ENCODE assay signal across 8 cellular contexts in genomic region chr9:128684325-128685021, GRCh38. TPM values are rescaled to one million over a fixed set of nuclear protein-coding genes. Genes with fewer than 3 reads are reported as not detected.
A peak's percentile ranks its signal among the peaks of the same experiment; 100 is the strongest.
DNase-seq lines count a peak whose midpoint lies in the region; ATAC-seq, FAIRE-seq and TF ChIP-seq lines count a peak whose summit lies in the region.

No MANE protein-coding gene starts in this region.

- no peaks in the 10 kb centered on the region for H3K9me3 Mint-ChIP-seq in CD8-positive, alpha-beta memory T cell

- no peaks in the 10 kb centered on the region for H3K27me3 ChIP-seq in CD8-positive, alpha-beta memory T cell (ENCODE audit: insufficient read depth, low read length, poor library complexity, severe bottlenecking)

- H3K36me3 ChIP-seq in CD8-positive, alpha-beta memory T cell (ENCODE audit: insufficient read depth, low read length), result no peaks in the 10 kb centered on the region
- H3K36me3 ChIP-seq in kidney (ENCODE audit: control insufficient read depth in 1 of 2, insufficient read depth in 2 of 2, low read length in 2 of 2), result no peaks in the 10 kb centered on the region

- H3K4me1 ChIP-seq in CD8-positive, alpha-beta memory T cell (ENCODE audit: insufficient read depth, low read length), result peaks cover 52% of the 10 kb centered on the region
- H3K4me1 ChIP-seq in kidney (ENCODE audit: control insufficient read depth in 1 of 2, insufficient read depth in 1 of 2, low read depth in 1 of 2, low read length in 2 of 2), result peaks cover 13 to 28% of the 10 kb centered on the region in 2 donors

- peaks cover 0 to 9% (median 0%) of the 10 kb centered on the region in 3 donors for H3K36me3 Mint-ChIP-seq in CD8-positive, alpha-beta memory T cell

- peak overlapping the region; percentile 93 to 99 (median 96) for H3K27ac Mint-ChIP-seq in CD8-positive, alpha-beta memory T cell

- H3K9me3 ChIP-seq in CD8-positive, alpha-beta memory T cell (ENCODE audit: low read length), result no peaks in the 10 kb centered on the region
- H3K9me3 ChIP-seq in kidney (ENCODE audit: control insufficient read depth in 1 of 2, low read length in 2 of 2), result no peaks in the 10 kb centered on the region

- H3K4me3 ChIP-seq in CD8-positive, alpha-beta memory T cell (ENCODE audit: low read length), result peak overlapping the region; percentile 81
- H3K4me3 ChIP-seq in NB4 (ENCODE audit: low read depth, low read length) (peak overlapping the region; percentile 92), WI38 (ENCODE audit: low read depth, low read length) (peak overlapping the region; percentile 63), cardiac fibroblast (replicated peaks in 1 of 2; ENCODE audit: low read depth in 2 of 2, low read length in 2 of 2) (peak overlapping the region; percentile 58 to 69), kidney (ENCODE audit: low read length in 2 of 2) (peak overlapping the region; percentile 78 to 85)

- H3K4me1 Mint-ChIP-seq in CD8-positive, alpha-beta memory T cell, result peaks cover 42 to 60% (median 53%) of the 10 kb centered on the region in 3 donors

- TF ChIP-seq CTCF in NB4 (IDR thresholded peaks at IDR 0.05; ENCODE audit: low read depth, low read length), result no peak
- TF ChIP-seq CTCF in WI38 (IDR thresholded peaks at IDR 0.05; ENCODE audit: low read depth, low read length), result no peak
- no peak for TF ChIP-seq CTCF in cardiac fibroblast (IDR thresholded peaks at IDR 0.05; ENCODE audit: low read depth, low read length)
- no peak for TF ChIP-seq CTCF in kidney (IDR thresholded peaks at IDR 0.05; ENCODE audit: borderline replicate concordance, extremely low read depth, insufficient read depth)

- H3K4me3 Mint-ChIP-seq in CD8-positive, alpha-beta memory T cell, result peak overlapping the region; percentile 92 to 98 (median 95)

- TF ChIP-seq POLR2A in NB4 (IDR thresholded peaks at IDR 0.05; ENCODE audit: extremely low read depth, insufficient read length), result peak; percentile 91

- DNase-seq in CD8-positive, alpha-beta memory T cell, result peak; percentile 65 to 82 (median 69)
- DNase-seq in NB4 (ENCODE audit: low read depth), result peak; percentile 86
- peak; percentile 77 to 78 for DNase-seq in cardiac fibroblast (ENCODE audit: low read depth in 2 of 2)
- DNase-seq in kidney, result peak; percentile 95
- peak; percentile 55 to 61 for DNase-seq in stimulated activated CD4-positive, alpha-beta T cell treated with anti-CD3 and anti-CD28 coated beads, Interleukin-1b, Interleukin-23, amount 100 ng/mL, for 4 hours (ENCODE audit: low read depth in 2 of 2)

- H3K27ac ChIP-seq in CD8-positive, alpha-beta memory T cell (ENCODE audit: low read depth, low read length), result peak overlapping the region; percentile 8
- peak overlapping the region; percentile 94 to 95 for H3K27ac ChIP-seq in kidney (ENCODE audit: low read depth in 2 of 2, low read length in 2 of 2)

- ATAC-seq in GM21529 (IDR thresholded peaks at IDR 0.05; ENCODE audit: unreplicated experiment) (peak; percentile 37), HG03025 (IDR thresholded peaks at IDR 0.05; ENCODE audit: low FRiP score, unreplicated experiment) (no peak)

- FAIRE-seq in kidney (lab: Jason Lieb, UNC), result no peak

- CTCF ChIA-PET in CD8-positive, alpha-beta memory T cell (lab: Charles Lee), result interaction anchor here (0.8 to 1.3 kb wide), 5 partner anchors 8 to 38 kb away, joined by 3 to 6 read pairs (median 3); partner anchors contain the start of gene PKN3

- H3K27me3 Mint-ChIP-seq in CD8-positive, alpha-beta memory T cell, result no peaks in the 10 kb centered on the region

- peak overlapping the region; percentile 62 to 96 for H3K9ac ChIP-seq in kidney (ENCODE audit: low read length in 2 of 2)

- intact Hi-C loops in kidney (cut with DNase I), result no loop called here

- POLR2A ChIA-PET in CD8-positive, alpha-beta memory T cell (lab: Charles Lee), result interaction anchor here (0.5 to 1.3 kb wide), 6 partner anchors 9 to 87 kb away, joined by 3 to 6 read pairs (median 4); partner anchors contain the start of gene ZDHHC12

RNA-seq across cellular contexts. Expression of gene SET, which starts 4.5 kb away (rescaled TPM):
- 1,000 to 10,000 TPM in 1 of 2 experiments, 100 to 1,000 TPM in 1; 939 to 1,027 TPM for total RNA-seq in CD8-positive, alpha-beta memory T cell
- polyA plus RNA-seq in CD8-positive, alpha-beta memory T cell, result 229 TPM
- 247 TPM for total RNA-seq in kidney
- polyA plus RNA-seq in kidney (ENCODE audit: insufficient read depth, low read depth, low replicate concordance), result 127 TPM

RNA-seq across cellular contexts. Expression of gene PKN3, which starts 17.8 kb away (rescaled TPM):
- 1 to 10 TPM; 7.5 to 7.9 TPM for total RNA-seq in CD8-positive, alpha-beta memory T cell
- polyA plus RNA-seq in CD8-positive, alpha-beta memory T cell, result 1.4 TPM
- 14.7 TPM for total RNA-seq in kidney
- 3.9 TPM for polyA plus RNA-seq in kidney (ENCODE audit: insufficient read depth, low read depth, low replicate concordance)

RNA-seq across cellular contexts. Expression of gene DYNC2I2, which starts 27.8 kb away (rescaled TPM):
- total RNA-seq in CD8-positive, alpha-beta memory T cell, result 10 to 100 TPM; 67.7 to 68.6 TPM
- 3.0 TPM for polyA plus RNA-seq in CD8-positive, alpha-beta memory T cell
- 76.6 TPM for total RNA-seq in kidney
- polyA plus RNA-seq in kidney (ENCODE audit: insufficient read depth, low read depth, low replicate concordance), result 98.6 TPM

RNA-seq across cellular contexts. Expression of gene ZDHHC12, which starts 39.5 kb away (rescaled TPM):
- total RNA-seq in CD8-positive, alpha-beta memory T cell, result 10 to 100 TPM; 76.1 to 82.0 TPM
- polyA plus RNA-seq in CD8-positive, alpha-beta memory T cell, result 67.3 TPM
- 39.9 TPM for total RNA-seq in kidney
- polyA plus RNA-seq in kidney (ENCODE audit: insufficient read depth, low read depth, low replicate concordance), result 54.7 TPM
